8 cellular contexts compared by ENCODE assay signal in the genomic region with DNA sequence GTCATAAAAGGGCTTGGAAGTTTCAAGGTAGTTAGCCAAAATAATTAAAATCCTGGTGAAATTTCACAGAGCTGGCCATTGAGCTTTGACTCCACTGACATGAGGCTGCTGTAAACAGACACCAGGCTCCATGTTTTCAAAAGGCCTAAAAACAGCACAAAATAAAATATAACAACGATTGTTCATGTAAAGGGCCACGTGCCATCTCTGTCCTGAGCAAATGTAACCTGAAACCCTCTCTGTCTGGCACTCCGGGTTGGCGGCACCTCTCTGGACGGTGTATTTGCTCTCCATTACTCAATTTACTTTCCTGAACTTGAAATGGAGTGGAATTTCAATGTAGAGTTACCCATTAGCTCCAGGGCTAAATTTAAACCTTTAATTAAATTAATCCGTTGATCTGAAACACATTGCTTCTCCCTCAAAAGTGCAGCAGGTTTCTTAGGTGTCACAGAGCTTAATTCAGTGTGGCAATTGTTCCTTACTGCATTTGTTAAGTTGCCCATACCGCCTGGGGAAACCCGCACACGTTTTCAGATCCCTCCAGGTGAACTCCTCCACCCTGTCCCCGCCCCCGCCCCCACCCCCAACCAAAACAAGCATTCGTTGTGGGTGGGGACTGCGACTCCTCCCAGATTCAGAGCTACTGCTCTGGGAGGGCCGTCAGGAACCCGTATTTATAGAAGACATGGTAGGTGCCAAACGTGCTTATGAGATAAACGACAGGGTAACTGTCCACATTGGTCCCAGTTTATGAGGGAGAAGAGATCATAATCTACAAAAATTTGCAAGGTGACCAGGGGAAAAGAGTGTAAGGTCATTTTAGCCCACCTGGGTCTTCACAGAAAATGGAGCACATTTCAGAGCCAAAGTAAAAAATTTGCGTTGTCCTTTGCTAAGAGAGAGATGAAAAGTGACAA. TPM values are rescaled to one million over a fixed set of nuclear protein-coding genes. Genes with fewer than 3 reads are reported as not detected.
DNase-seq lines count a peak whose midpoint lies in the region; ATAC-seq and TF ChIP-seq lines count a peak whose summit lies in the region.

No MANE protein-coding gene starts in this region.

- no peak for TF ChIP-seq CTCF in endothelial cell (IDR thresholded peaks at IDR 0.05; ENCODE audit: unreplicated experiment)
- TF ChIP-seq CTCF in osteocyte (IDR thresholded peaks at IDR 0.05) = no peak

- peak; percentile 91 for DNase-seq in DMS79 treated with DMSO at 0.1 percent for 48 hours (lab: John Stamatoyannopoulos, UW)
- peak; percentile 94 for DNase-seq in NCI-H1092 treated with DMSO at 0.1 percent for 48 hours (lab: John Stamatoyannopoulos, UW)
- DNase-seq in T-helper 22 cell (ENCODE audit: low read depth) = peak; percentile 3
- DNase-seq in endothelial cell (ENCODE audit: low spot score) = no peak
- no peak for DNase-seq in osteocyte (ENCODE audit: extremely low spot score, unreplicated experiment)
- no peak for DNase-seq in cortex of kidney (lab: John Stamatoyannopoulos, UW)
- DNase-seq in effector CD4-positive, alpha-beta T cell = no peak

- ATAC-seq in GM21717 (IDR thresholded peaks at IDR 0.05; ENCODE audit: unreplicated experiment) = peak; percentile 34

- H3K4me1 Mint-ChIP-seq in endothelial cell (ENCODE audit: unreplicated experiment) (peaks cover 40% of the 10 kb centered on the region), osteocyte (ENCODE audit: unreplicated experiment) (peaks cover 51% of the 10 kb centered on the region)

- H3K36me3 Mint-ChIP-seq in endothelial cell (ENCODE audit: low read depth, unreplicated experiment) (peaks cover 4% of the 10 kb centered on the region), osteocyte (ENCODE audit: unreplicated experiment) (peaks cover 5% of the 10 kb centered on the region)

- H3K9me3 Mint-ChIP-seq in endothelial cell (ENCODE audit: unreplicated experiment) (no peaks in the 10 kb centered on the region), osteocyte (ENCODE audit: unreplicated experiment) (no peaks in the 10 kb centered on the region)

- H3K27ac Mint-ChIP-seq in endothelial cell (ENCODE audit: unreplicated experiment) = peak overlapping the region; percentile 42
- H3K27ac Mint-ChIP-seq in osteocyte (ENCODE audit: unreplicated experiment) = peak overlapping the region; percentile 55

- peak overlapping the region; percentile 87 for H3K4me3 Mint-ChIP-seq in endothelial cell (ENCODE audit: unreplicated experiment)
- H3K4me3 Mint-ChIP-seq in osteocyte (ENCODE audit: unreplicated experiment) = peak overlapping the region; percentile 82

- H3K27me3 Mint-ChIP-seq in endothelial cell (ENCODE audit: unreplicated experiment) = peaks cover 7% of the 10 kb centered on the region
- H3K27me3 Mint-ChIP-seq in osteocyte (ENCODE audit: unreplicated experiment) = no peaks in the 10 kb centered on the region

RNA-seq across cellular contexts. Expression of a gene that starts 1.2 kb away (rescaled TPM):
- total RNA-seq in endothelial cell (ENCODE audit: unreplicated experiment) (24.9 TPM), osteocyte (50.9 and 51.2 TPM in 2 replicates)

Comparison
In these comparisons a context has a peak if more than half of its experiments do, and no peak if none do; other contexts are left out.
1. DNase-seq: peak in DMS79 treated with DMSO at 0.1 percent for 48 hours (single experiment), NCI-H1092 treated with DMSO at 0.1 percent for 48 hours (single experiment) and T-helper 22 cell (single experiment); none in endothelial cell (single experiment), osteocyte (single experiment), cortex of kidney (single experiment) and effector CD4-positive, alpha-beta T cell (single experiment).